9 cellular contexts compared by ENCODE assay signal in the genomic region with DNA sequence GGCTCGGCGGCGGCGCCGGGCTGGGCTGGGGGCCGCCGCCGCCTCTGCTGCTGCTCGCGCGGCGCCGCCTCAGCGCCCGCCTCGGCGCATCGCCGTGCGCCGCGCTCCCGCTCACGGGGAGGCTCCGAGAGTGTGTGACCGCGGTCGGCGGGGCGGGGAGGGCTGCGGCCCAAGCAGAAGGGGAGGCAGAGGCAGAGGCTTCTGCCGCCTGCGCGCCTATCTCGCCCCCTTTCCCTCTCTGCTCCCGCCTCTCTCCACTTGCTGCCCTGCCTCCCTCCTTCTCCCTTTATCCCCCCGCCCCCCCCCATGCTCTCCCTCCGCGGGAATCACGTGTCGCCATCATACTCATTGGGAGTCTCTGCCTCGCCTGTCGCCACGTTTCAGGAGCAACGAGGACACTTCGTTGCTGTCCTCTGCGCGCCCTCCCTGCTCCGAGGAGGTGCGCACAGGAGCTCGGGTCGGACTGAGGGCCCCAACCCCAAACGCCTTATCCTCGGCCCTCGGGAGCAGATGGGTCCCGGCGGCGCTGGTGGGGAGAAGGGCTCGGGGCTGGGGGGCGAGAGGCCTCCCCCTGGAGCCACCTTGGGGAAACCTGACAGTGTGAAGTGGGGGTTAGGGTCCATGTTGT. TPM values are rescaled to one million over a fixed set of nuclear protein-coding genes. Genes with fewer than 3 reads are reported as not detected.
A peak's percentile ranks its signal among the peaks of the same experiment; 100 is the strongest.
DNase-seq lines count a peak whose midpoint lies in the region; ATAC-seq and TF ChIP-seq lines count a peak whose summit lies in the region.
"Had no signal": no experiment of that assay in that cellular context is flagged by ENCODE, and none has a peak within 500 bp of the region (broad histone marks: within the 10 kb centered on the region; RNA-seq: fewer than 3 reads in every experiment).

A gene with protein sequence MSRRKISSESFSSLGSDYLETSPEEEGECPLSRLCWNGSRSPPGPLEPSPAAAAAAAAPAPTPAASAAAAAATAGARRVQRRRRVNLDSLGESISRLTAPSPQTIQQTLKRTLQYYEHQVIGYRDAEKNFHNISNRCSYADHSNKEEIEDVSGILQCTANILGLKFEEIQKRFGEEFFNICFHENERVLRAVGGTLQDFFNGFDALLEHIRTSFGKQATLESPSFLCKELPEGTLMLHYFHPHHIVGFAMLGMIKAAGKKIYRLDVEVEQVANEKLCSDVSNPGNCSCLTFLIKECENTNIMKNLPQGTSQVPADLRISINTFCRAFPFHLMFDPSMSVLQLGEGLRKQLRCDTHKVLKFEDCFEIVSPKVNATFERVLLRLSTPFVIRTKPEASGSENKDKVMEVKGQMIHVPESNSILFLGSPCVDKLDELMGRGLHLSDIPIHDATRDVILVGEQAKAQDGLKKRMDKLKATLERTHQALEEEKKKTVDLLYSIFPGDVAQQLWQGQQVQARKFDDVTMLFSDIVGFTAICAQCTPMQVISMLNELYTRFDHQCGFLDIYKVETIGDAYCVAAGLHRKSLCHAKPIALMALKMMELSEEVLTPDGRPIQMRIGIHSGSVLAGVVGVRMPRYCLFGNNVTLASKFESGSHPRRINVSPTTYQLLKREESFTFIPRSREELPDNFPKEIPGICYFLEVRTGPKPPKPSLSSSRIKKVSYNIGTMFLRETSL (minus strand): TSS at position 203 of the 628 bp plus-strand sequence. CDS start 421 bp downstream, outside the sequence.

- no peak for TF ChIP-seq CTCF in GM12875 (IDR thresholded peaks at IDR 0.05; ENCODE audit: borderline replicate concordance, insufficient read depth, low read depth, low read length)
- TF ChIP-seq CTCF in mammary epithelial cell (conservative IDR thresholded peaks at IDR 0.05 in 1 of 2, IDR thresholded peaks at IDR 0.05 in 1 of 2; ENCODE audit: extremely low read depth in 1 of 2, insufficient read depth in 1 of 2, low read depth in 1 of 2, low read length in 2 of 2): no peak

- peaks cover 10% of the 10 kb centered on the region for H3K4me1 ChIP-seq in mammary epithelial cell (ENCODE audit: insufficient read depth, low read length)

- H3K27ac ChIP-seq in mammary epithelial cell (ENCODE audit: insufficient read depth, low read depth, low read length): no peak within 1 kb of the TSS

- no TSS peak for BruUV-seq in mammary epithelial cell (replicated peaks; lab: Mats Ljungman, UMichigan)

- H3K4me3 ChIP-seq in GM12875 (ENCODE audit: low read depth, low read length) (peak within 1 kb of the TSS; percentile 46), mammary epithelial cell (replicated peaks in 1 of 3; ENCODE audit: insufficient read depth in 1 of 3, low read depth in 2 of 3, low read length in 3 of 3) (peak within 1 kb of the TSS in 2 of 3 experiments; percentile 30 to 39)

- ATAC-seq in GM21786 (IDR thresholded peaks at IDR 0.05; ENCODE audit: unreplicated experiment): peak; percentile 28
- no peak for ATAC-seq in HG03378 (IDR thresholded peaks at IDR 0.05; ENCODE audit: unreplicated experiment)

- in situ Hi-C loops in mammary epithelial cell (cut with MboI; ENCODE audit: low sequenced_read_pairs in 2 of 2): no loop called here

- CTCF ChIA-PET in mammary epithelial cell (lab: Charles Lee; ENCODE audit: low non-redundant PET): interaction anchor here (0.7 kb wide), 1 partner anchor 196 kb away, joined by 3 read pairs; no protein-coding TSS in a partner anchor

- H3K36me3 ChIP-seq in mammary epithelial cell (ENCODE audit: insufficient read depth, low read length): no peaks in the 10 kb centered on the region

- H2AFZ ChIP-seq in mammary epithelial cell (ENCODE audit: low read depth, low read length): peak within 1 kb of the TSS; percentile 64

- DNase-seq in NCI-H1092 (lab: John Stamatoyannopoulos, UW) (peak; percentile 35), mammary epithelial cell (no peak), left kidney (ENCODE audit: low read depth, low spot score) (peak; percentile 82), superior temporal gyrus (ENCODE audit: extremely low spot score) (peak; percentile 45), activated gamma-delta T cell (lab: John Stamatoyannopoulos, UW) (no peak)

- H3K9ac ChIP-seq in mammary epithelial cell (ENCODE audit: insufficient read depth, low read length): no peak within 1 kb of the TSS

- no peaks in the 10 kb centered on the region for H3K79me2 ChIP-seq in mammary epithelial cell (ENCODE audit: insufficient read depth, low read length)

- H3K4me2 ChIP-seq in mammary epithelial cell (ENCODE audit: insufficient read depth, low read depth, low read length): peak within 1 kb of the TSS; percentile 94

- peaks cover 35% of the 10 kb centered on the region for H3K27me3 ChIP-seq in mammary epithelial cell (ENCODE audit: insufficient read depth, low read length)

- H3K9me3 ChIP-seq in mammary epithelial cell (replicated peaks; ENCODE audit: insufficient read depth, low read length): no peaks in the 10 kb centered on the region

- peaks cover 3% of the 10 kb centered on the region for H4K20me1 ChIP-seq in mammary epithelial cell (ENCODE audit: insufficient read depth, low read length)

- 0% methylated on average over 1 of the region's 60 CpGs for WGBS in mammary epithelial cell (ENCODE audit: low coverage, missing lambda C conversion rate)

- intact Hi-C loops in mammary epithelial cell (cut with micrococcal nuclease): no loop called here

- dilution Hi-C loops in mammary epithelial cell (cut with HindIII; ENCODE audit: low sequenced_read_pairs): no loop called here

RNA-seq across cellular contexts. Expression of the gene that starts here (rescaled TPM):
- under 1 TPM in 1 of 2 donors, not detected in 1; 0.17 TPM for total RNA-seq in mammary epithelial cell
- polyA plus RNA-seq in mammary epithelial cell: not detected
- not detected for polyA minus RNA-seq in mammary epithelial cell
- total RNA-seq: activated CD8-positive, alpha-beta memory T cell treated with anti-CD3 and anti-CD28 coated beads for 36 hours had no signal

Comparison
In these comparisons a context has a peak if more than half of its experiments do, and no peak if none do; other contexts are left out.
1. DNase-seq: peak in NCI-H1092 (single experiment), left kidney (single experiment) and superior temporal gyrus (single experiment); none in mammary epithelial cell (single experiment) and activated gamma-delta T cell (single experiment).